Comparison of ENCODE assay signal across 8 cellular contexts in the genomic region with DNA sequence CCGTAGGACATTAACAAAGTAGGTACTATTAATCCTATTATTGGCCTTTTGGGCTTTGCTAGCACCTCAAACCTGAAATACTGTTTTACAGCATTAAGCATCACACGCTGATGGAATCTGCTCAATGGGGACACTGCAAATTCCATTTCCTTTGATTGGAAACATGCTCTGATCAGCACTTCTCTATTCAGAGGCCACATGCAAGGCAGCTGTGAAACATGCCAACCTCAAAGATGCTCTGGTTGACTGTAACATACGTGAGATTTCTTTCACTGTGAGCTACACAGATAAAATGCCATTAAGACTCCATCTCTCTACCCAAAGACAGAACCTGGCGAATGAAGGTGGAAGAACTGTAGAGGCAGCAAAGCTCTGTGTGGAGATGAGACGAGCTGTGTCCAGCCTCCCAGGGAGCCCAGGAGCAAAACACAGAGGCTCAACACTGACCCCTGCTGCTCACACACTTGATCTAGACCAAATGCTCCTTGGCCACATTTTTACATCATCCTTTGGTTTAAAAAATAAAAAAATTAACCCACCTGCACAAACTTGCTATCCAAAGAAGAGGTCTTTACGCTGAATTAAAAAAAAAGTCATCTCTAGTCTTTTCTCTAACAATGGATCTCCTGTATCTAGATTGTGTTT. TPM values are rescaled to one million over a fixed set of nuclear protein-coding genes. Genes with fewer than 3 reads are reported as not detected.
DNase-seq lines count a peak whose midpoint lies in the region; ATAC-seq and TF ChIP-seq lines count a peak whose summit lies in the region.

No MANE protein-coding gene starts in this region.

- TF ChIP-seq POLR2A in gastrocnemius medialis (IDR thresholded peaks at IDR 0.05): no peak

- H3K36me3 Mint-ChIP-seq in activated T-cell treated with anti-CD3 and anti-CD28 coated beads, Interleukin-2, amount 50 U/mL, for 4 hours (ENCODE audit: insufficient read depth): peaks cover 17% of the 10 kb centered on the region

- TF ChIP-seq CTCF in AG04450 (IDR thresholded peaks at IDR 0.05; ENCODE audit: low read depth, low read length) (peak; percentile 55), gastrocnemius medialis (IDR thresholded peaks at IDR 0.05 in 4 of 5, conservative IDR thresholded peaks at IDR 0.05 in 1 of 5) (peak in 4 of 5 experiments; percentile 12 to 55 (median 36))

- CTCF ChIA-PET in AG04450 (lab: Charles Lee): interaction anchor here (0.6 to 1.0 kb wide), 6 partner anchors 8 to 1395 kb away, joined by 3 to 5 read pairs (median 3); partner anchors contain the start of gene RSU1

- H3K4me1 ChIP-seq in gastrocnemius medialis: peaks cover 2 to 3% of the 10 kb centered on the region in 2 donors

- peaks cover 23% of the 10 kb centered on the region for H3K4me1 Mint-ChIP-seq in activated T-cell treated with anti-CD3 and anti-CD28 coated beads, Interleukin-2, amount 50 U/mL, for 4 hours (ENCODE audit: low read depth)

- no peak overlapping the region for H3K4me3 Mint-ChIP-seq in activated T-cell treated with anti-CD3 and anti-CD28 coated beads, Interleukin-2, amount 50 U/mL, for 4 hours

- ATAC-seq in GM18502 (IDR thresholded peaks at IDR 0.05; ENCODE audit: poor library complexity, unreplicated experiment): peak; percentile 93
- peak; percentile 84 for ATAC-seq in HG02763 (IDR thresholded peaks at IDR 0.05; ENCODE audit: unreplicated experiment)
- ATAC-seq in activated T-cell treated with anti-CD3 and anti-CD28 coated beads, Interleukin-2, amount 50 U/mL, for 4 hours: peak; percentile 71 to 83
- ATAC-seq in gastrocnemius medialis: no peak

- H3K27me3 ChIP-seq in AG04450 (ENCODE audit: control insufficient read depth, insufficient read depth, low read length): no peaks in the 10 kb centered on the region
- H3K27me3 ChIP-seq in gastrocnemius medialis: no peaks in the 10 kb centered on the region

- in situ Hi-C loops in gastrocnemius medialis (cut with MboI; ENCODE audit: low sequenced_read_pairs in 4 of 4): loop anchor here in 3 of 4 donors (25.0 kb wide), 3 partner anchors 372 to 1853 kb away; partner anchors contain the start of genes ARL5B (in 1 of the 3), NMT2 (in 1 of the 3), NSUN6 (in 1 of the 3) and PTER (in 1 of the 3)

- H3K4me3 ChIP-seq in AG04450 (ENCODE audit: low read depth, low read length): no peak overlapping the region
- no peak overlapping the region for H3K4me3 ChIP-seq in gastrocnemius medialis

- intact Hi-C loops in gastrocnemius medialis (cut with DNase I; ENCODE audit: low total_unique reads): no loop called here

- H3K27me3 Mint-ChIP-seq in activated T-cell treated with anti-CD3 and anti-CD28 coated beads, Interleukin-2, amount 50 U/mL, for 4 hours (ENCODE audit: low read depth): no peaks in the 10 kb centered on the region

- H3K9me3 Mint-ChIP-seq in activated T-cell treated with anti-CD3 and anti-CD28 coated beads, Interleukin-2, amount 50 U/mL, for 4 hours: no peaks in the 10 kb centered on the region

- no peaks in the 10 kb centered on the region for H3K36me3 ChIP-seq in gastrocnemius medialis

- no peak overlapping the region for H3K27ac ChIP-seq in AG04450 (ENCODE audit: low read depth, low read length)
- H3K27ac ChIP-seq in gastrocnemius medialis: no peak overlapping the region

- H3K9me3 ChIP-seq in AG04450 (ENCODE audit: control insufficient read depth, insufficient read depth, low read length): no peaks in the 10 kb centered on the region
- H3K9me3 ChIP-seq in gastrocnemius medialis: no peaks in the 10 kb centered on the region

- POLR2A ChIA-PET in AG04450 (lab: Yijun Ruan, JAX): no interaction called here

- DNase-seq in AG04450 (ENCODE audit: low read depth, low spot score) (no peak), NCI-H82 treated with DMSO at 0.1 percent for 48 hours (lab: John Stamatoyannopoulos, UW; ENCODE audit: unreplicated experiment) (peak; percentile 26), globus pallidus (ENCODE audit: low spot score) (peak; percentile 29), gastrocnemius medialis (no peak), KG1 (lab: John Stamatoyannopoulos, UW) (no peak)
- peak; percentile 29 for DNase-seq in activated T-cell treated with anti-CD3 and anti-CD28 coated beads, Interleukin-2, amount 50 U/mL, for 4 hours

RNA-seq across cellular contexts. Expression of gene RSU1, which starts 8.0 kb away (rescaled TPM):
- polyA plus RNA-seq in AG04450 (2011; rRNA removed): 217 and 229 TPM in 2 replicates
- polyA minus RNA-seq in AG04450 (2011; rRNA and poly(A)+ RNA removed): 110 and 117 TPM in 2 replicates
- total RNA-seq in activated T-cell treated with anti-CD3 and anti-CD28 coated beads, Interleukin-2, amount 50 U/mL, for 4 hours: 10 to 100 TPM; 34.7 to 45.7 (median 44.7) TPM
- total RNA-seq in gastrocnemius medialis: 10 to 100 TPM; 24.2 to 32.8 (median 26.1) TPM

Comparison
In these comparisons a context has a peak if more than half of its experiments do, and no peak if none do; other contexts are left out.
1. DNase-seq: peak in NCI-H82 treated with DMSO at 0.1 percent for 48 hours (single experiment), activated T-cell treated with anti-CD3 and anti-CD28 coated beads, Interleukin-2, amount 50 U/mL, for 4 hours (single experiment) and globus pallidus (single experiment); none in AG04450 (single experiment), gastrocnemius medialis (0 of 2) and KG1 (single experiment).
2. ATAC-seq: peak in GM18502 (single experiment), HG02763 (single experiment) and activated T-cell treated with anti-CD3 and anti-CD28 coated beads, Interleukin-2, amount 50 U/mL, for 4 hours (2 of 2); none in gastrocnemius medialis (0 of 2).